ENCODE assay signal across 9 cellular contexts in the genomic region with DNA sequence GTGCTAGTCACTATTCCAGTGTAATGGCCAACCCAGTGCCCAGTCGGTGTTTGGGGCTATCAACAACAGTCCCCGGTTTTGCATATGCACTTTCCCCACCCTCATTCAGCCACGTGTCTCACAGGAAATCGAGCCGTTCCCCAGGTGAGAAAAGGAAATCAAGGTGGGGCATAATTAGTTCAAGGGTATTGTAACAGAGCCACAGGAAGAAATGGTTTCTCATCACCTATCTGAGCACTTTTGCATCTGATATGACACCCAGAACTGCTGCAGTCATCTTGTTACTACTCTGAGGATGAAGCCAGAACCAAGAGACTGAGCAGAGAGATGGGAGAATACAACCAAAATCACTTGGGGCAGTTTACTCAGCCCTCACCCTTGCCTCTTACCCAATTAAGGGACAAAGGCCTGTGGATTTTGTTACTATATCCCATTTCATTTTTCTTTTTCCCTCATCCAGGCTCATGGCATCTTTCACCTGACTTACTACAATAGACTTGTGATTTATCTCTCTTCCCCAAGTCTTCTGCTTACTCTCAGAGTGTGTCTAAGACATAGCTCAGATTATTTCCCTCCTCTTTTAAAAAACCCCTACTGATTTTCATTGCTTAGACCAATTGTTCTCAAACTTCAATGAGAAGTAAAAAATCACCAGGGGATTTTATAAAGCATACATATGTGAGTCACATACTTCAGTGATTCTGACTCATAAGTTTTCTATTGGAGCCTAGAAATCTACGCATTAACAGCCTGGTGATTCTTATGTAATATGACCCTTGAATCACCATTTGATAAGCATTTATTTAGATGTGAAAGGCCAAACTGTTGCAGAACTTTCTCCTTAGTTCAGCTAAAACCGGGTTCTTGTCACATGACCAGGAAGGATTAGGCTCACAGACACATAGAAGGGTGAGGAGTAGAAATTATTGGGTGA. TPM values are rescaled to one million over a fixed set of nuclear protein-coding genes. Genes with fewer than 3 reads are reported as not detected.
DNase-seq lines count a peak whose midpoint lies in the region; ATAC-seq and TF ChIP-seq lines count a peak whose summit lies in the region.
"Had no signal": no experiment of that assay in that cellular context is flagged by ENCODE, and none has a peak within 500 bp of the region (broad histone marks: within the 10 kb centered on the region; RNA-seq: fewer than 3 reads in every experiment).

No MANE protein-coding gene starts in this region.

- no peaks in the 10 kb centered on the region for H3K9me3 ChIP-seq in RWPE2 (ENCODE audit: severe bottlenecking)

- DNase-seq in AG08396 (ENCODE audit: low spot score), result peak; percentile 17
- no peak for DNase-seq in RWPE2 (ENCODE audit: low spot score)
- peak; percentile 83 for DNase-seq in epithelial cell of esophagus (ENCODE audit: low read depth)
- DNase-seq in NOMO-1 treated with dmso at 0.1 percent for 144 hours (lab: John Stamatoyannopoulos, UW; ENCODE audit: unreplicated experiment), result no peak
- DNase-seq in sciatic nerve (ENCODE audit: low spot score), result no peak
- no peak for DNase-seq in NCI-H524 treated with DMSO at 0.1 percent for 48 hours (lab: John Stamatoyannopoulos, UW)
- DNase-seq: NCI-H2171 treated with DMSO at 0.1 percent for 48 hours had no signal

- intact Hi-C loops in sciatic nerve (cut with DNase I), result no loop called here

- H3K4me3 ChIP-seq in RWPE2 (ENCODE audit: severe bottlenecking) (no peak overlapping the region), epithelial cell of esophagus (ENCODE audit: low read length) (no peak overlapping the region)

- H3K4me1 ChIP-seq in RWPE2 (ENCODE audit: insufficient read depth, poor library complexity, severe bottlenecking), result peaks cover 14% of the 10 kb centered on the region

- no peaks in the 10 kb centered on the region for H3K27me3 ChIP-seq in RWPE2 (ENCODE audit: insufficient read depth, poor library complexity, severe bottlenecking)

- peak overlapping the region; percentile 41 for H3K27ac ChIP-seq in RWPE2 (ENCODE audit: poor library complexity, severe bottlenecking)

- ATAC-seq in GM21717 (IDR thresholded peaks at IDR 0.05; ENCODE audit: unreplicated experiment) (peak; percentile 59), RWPE2 (ENCODE audit: low read depth) (peak; percentile 96), HG02938 (IDR thresholded peaks at IDR 0.05; ENCODE audit: unreplicated experiment) (no peak), sciatic nerve (no peak)

- no peaks in the 10 kb centered on the region for H3K36me3 ChIP-seq in RWPE2 (ENCODE audit: low read depth)

- TF ChIP-seq CTCF in RWPE2 (IDR thresholded peaks at IDR 0.05; ENCODE audit: poor library complexity, severe bottlenecking), result no peak
- no peak for TF ChIP-seq CTCF in epithelial cell of esophagus (IDR thresholded peaks at IDR 0.05; ENCODE audit: insufficient read depth, low read depth, low read length, missing control alignments)

RNA-seq across cellular contexts. Expression of a gene that starts 40.5 kb away (rescaled TPM):
- 0.31 TPM for total RNA-seq in sciatic nerve

Comparison
In these comparisons a context has a peak if more than half of its experiments do, and no peak if none do; other contexts are left out.
1. DNase-seq: peak in AG08396 (single experiment) and epithelial cell of esophagus (single experiment); none in RWPE2 (single experiment), NOMO-1 treated with dmso at 0.1 percent for 144 hours (single experiment), sciatic nerve (single experiment) and NCI-H524 treated with DMSO at 0.1 percent for 48 hours (single experiment).
2. ATAC-seq: peak in GM21717 (single experiment) and RWPE2 (single experiment); none in HG02938 (single experiment) and sciatic nerve (single experiment).